11 cellular contexts compared by ENCODE assay signal in the genomic region with DNA sequence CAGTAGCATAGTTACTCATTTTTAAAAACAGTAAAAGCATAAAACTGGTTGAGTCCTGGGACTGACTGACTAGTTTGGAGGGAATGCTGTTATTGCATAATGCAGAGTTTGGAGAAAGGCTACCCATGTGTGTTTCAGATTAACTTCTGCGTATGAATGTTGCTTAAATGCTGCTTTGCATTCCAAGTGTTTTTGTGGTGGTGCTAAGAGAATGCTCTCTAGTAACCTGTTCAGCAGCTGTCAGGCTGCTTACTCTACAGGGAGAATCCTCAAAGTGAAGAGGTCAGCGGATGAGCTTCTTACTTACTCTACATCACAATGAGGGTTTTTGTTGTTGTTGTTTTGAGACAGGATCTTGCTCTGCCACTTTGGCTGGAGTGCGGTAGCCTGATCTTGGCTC. TPM values are rescaled to one million over a fixed set of nuclear protein-coding genes. Genes with fewer than 3 reads are reported as not detected.
DNase-seq lines count a peak whose midpoint lies in the region; ATAC-seq and TF ChIP-seq lines count a peak whose summit lies in the region.
"Had no signal": no experiment of that assay in that cellular context is flagged by ENCODE, and none has a peak within 500 bp of the region (broad histone marks: within the 10 kb centered on the region; RNA-seq: fewer than 3 reads in every experiment).

No MANE protein-coding gene starts in this region.

- WGBS in esophagus squamous epithelium, 2 donors, result 72 to 81% methylated on average over 3 of the region's 3 CpGs
- no CpG with 5 or more reads among the region's 3 CpGs for WGBS in trophoblast cell (ENCODE audit: extremely low coverage, insufficient coverage, insufficient read length)

- POLR2A ChIA-PET in CD8-positive, alpha-beta T cell (lab: Charles Lee), result interaction anchor here (1.1 kb wide), 1 partner anchor 19 kb away, joined by 3 read pairs; no protein-coding TSS in a partner anchor

- TF ChIP-seq POLR2A in esophagus squamous epithelium (IDR thresholded peaks at IDR 0.05), result no peak
- TF ChIP-seq POLR2A in GM18505 (IDR thresholded peaks at IDR 0.05; ENCODE audit: borderline replicate concordance, extremely low read depth, insufficient read depth, insufficient read length), result no peak

- no peak overlapping the region for H3K9ac ChIP-seq in trophoblast cell (ENCODE audit: low read length)

- no peaks in the 10 kb centered on the region for H3K27me3 ChIP-seq in CD8-positive, alpha-beta T cell (ENCODE audit: insufficient read depth, low read length)
- H3K27me3 ChIP-seq in esophagus squamous epithelium, result no peaks in the 10 kb centered on the region
- H3K27me3 ChIP-seq in trophoblast cell (ENCODE audit: insufficient read depth, low read length), result no peaks in the 10 kb centered on the region

- H3K23ac ChIP-seq in trophoblast cell (ENCODE audit: low read length), result no peak overlapping the region

- peak overlapping the region; percentile 19 for H3K27ac Mint-ChIP-seq in CD8-positive, alpha-beta T cell
- no peak overlapping the region for H3K27ac Mint-ChIP-seq in CD14-positive monocyte
- H3K27ac Mint-ChIP-seq: stimulated activated naive CD8-positive, alpha-beta T cell treated with anti-CD3 and anti-CD28 coated beads, Interleukin-15, Interleukin-2, amounts not matched to agents 100 ng/mL and 50 ng/mL, for 24 hours had no signal

- no peak overlapping the region for H3K4me2 ChIP-seq in trophoblast cell (ENCODE audit: low read length)

- H3K4me1 ChIP-seq in CD8-positive, alpha-beta T cell (ENCODE audit: insufficient read depth, low read length), result peaks cover 52% of the 10 kb centered on the region
- H3K4me1 ChIP-seq in esophagus squamous epithelium (peaks cover 10 to 72% (median 47%) of the 10 kb centered on the region in 3 donors), trophoblast cell (ENCODE audit: control insufficient read depth in 1 of 2, insufficient read depth in 2 of 2, low read length in 2 of 2) (peaks cover 9 to 18% of the 10 kb centered on the region in 2 experiments)

- H3K14ac ChIP-seq in trophoblast cell (ENCODE audit: low read length), result no peak overlapping the region

- H3K79me2 ChIP-seq in trophoblast cell (ENCODE audit: control insufficient read depth, insufficient read depth, low read length, poor library complexity), result peaks cover 14% of the 10 kb centered on the region

- no peak overlapping the region for H4K8ac ChIP-seq in trophoblast cell (ENCODE audit: low read depth, low read length)

- CTCF ChIA-PET in CD8-positive, alpha-beta T cell (lab: Charles Lee), result interaction anchor here (0.7 to 12.4 kb wide), 3 partner anchors 20 to 203 kb away, joined by 3 to 109 read pairs (median 85); no protein-coding TSS in a partner anchor

- no peak overlapping the region for H4K12ac ChIP-seq in trophoblast cell (ENCODE audit: low read depth, low read length)

- no peaks in the 10 kb centered on the region for H3K27me3 Mint-ChIP-seq in CD8-positive, alpha-beta T cell (ENCODE audit: low read depth)
- no peaks in the 10 kb centered on the region for H3K27me3 Mint-ChIP-seq in CD14-positive monocyte (ENCODE audit: low read depth in 3 of 3)
- H3K27me3 Mint-ChIP-seq: stimulated activated naive CD8-positive, alpha-beta T cell treated with anti-CD3 and anti-CD28 coated beads, Interleukin-15, Interleukin-2, amounts not matched to agents 100 ng/mL and 50 ng/mL, for 24 hours had no signal

- H3K9me3 Mint-ChIP-seq in CD8-positive, alpha-beta T cell, result no peaks in the 10 kb centered on the region
- no peaks in the 10 kb centered on the region for H3K9me3 Mint-ChIP-seq in CD14-positive monocyte
- H3K9me3 Mint-ChIP-seq: stimulated activated naive CD8-positive, alpha-beta T cell treated with anti-CD3 and anti-CD28 coated beads, Interleukin-15, Interleukin-2, amounts not matched to agents 100 ng/mL and 50 ng/mL, for 24 hours had no signal

- no peak overlapping the region for H3K4ac ChIP-seq in trophoblast cell (ENCODE audit: low read depth, low read length)

- no peak for TF ChIP-seq CTCF in CD8-positive, alpha-beta T cell (IDR thresholded peaks at IDR 0.05)
- TF ChIP-seq CTCF in esophagus squamous epithelium (IDR thresholded peaks at IDR 0.05), result no peak
- no peak for TF ChIP-seq CTCF in CD14-positive monocyte (IDR thresholded peaks at IDR 0.05)

- no peak overlapping the region for H2BK12ac ChIP-seq in trophoblast cell (ENCODE audit: low read length)

- DNase-seq in CD8-positive, alpha-beta T cell, result no peak
- DNase-seq in NCI-H226, result peak; percentile 73
- DNase-seq in esophagus squamous epithelium (lab: John Stamatoyannopoulos, UW), result no peak
- peak; percentile 88 to 97 for DNase-seq in trophoblast cell
- no peak for DNase-seq in left lobe of liver (ENCODE audit: low spot score)
- no peak for DNase-seq in CD14-positive monocyte (ENCODE audit: low spot score)
- DNase-seq in NCI-H2029 (lab: John Stamatoyannopoulos, UW), result no peak
- DNase-seq: NCI-H2171, retina had no signal

- no peak overlapping the region for H3K4me3 ChIP-seq in CD8-positive, alpha-beta T cell (ENCODE audit: low read depth, low read length)
- H3K4me3 ChIP-seq in esophagus squamous epithelium (no peak overlapping the region), trophoblast cell (ENCODE audit: low read depth, low read length) (no peak overlapping the region)

- no peak for ATAC-seq in CD8-positive, alpha-beta T cell
- ATAC-seq in GM18505 (IDR thresholded peaks at IDR 0.05; ENCODE audit: unreplicated experiment) (no peak), left lobe of liver (no peak)

- no peak overlapping the region for H4K91ac ChIP-seq in trophoblast cell (ENCODE audit: low read depth, low read length)

- peaks cover 59% of the 10 kb centered on the region for H3K36me3 Mint-ChIP-seq in CD8-positive, alpha-beta T cell
- peaks cover 42 to 57% of the 10 kb centered on the region in 2 donors for H3K36me3 Mint-ChIP-seq in CD14-positive monocyte

- no peaks in the 10 kb centered on the region for H3K9me3 ChIP-seq in CD8-positive, alpha-beta T cell (ENCODE audit: low read length)
- H3K9me3 ChIP-seq in esophagus squamous epithelium (no peaks in the 10 kb centered on the region), trophoblast cell (ENCODE audit: insufficient read depth, low read depth, low read length) (no peaks in the 10 kb centered on the region)

- intact Hi-C loops in CD8-positive, alpha-beta T cell (cut with DNase I, micrococcal nuclease), result no loop called here
- intact Hi-C loops in esophagus squamous epithelium (cut with DNase I), result no loop called here
- intact Hi-C loops in CD14-positive monocyte (cut with micrococcal nuclease), result no loop called here

- H3K36me3 ChIP-seq in CD8-positive, alpha-beta T cell (ENCODE audit: insufficient read depth, low read length), result peaks cover 22% of the 10 kb centered on the region
- H3K36me3 ChIP-seq in esophagus squamous epithelium (peaks cover 12 to 56% (median 14%) of the 10 kb centered on the region in 3 donors), trophoblast cell (ENCODE audit: control insufficient read depth in 1 of 2, insufficient read depth in 2 of 2, low read length in 2 of 2) (peaks cover 15% of the 10 kb centered on the region in 2 experiments)

- H3K27ac ChIP-seq in CD8-positive, alpha-beta T cell (ENCODE audit: low read depth, low read length), result no peak overlapping the region
- H3K27ac ChIP-seq in esophagus squamous epithelium (peak overlapping the region in 3 of 4 donors; percentile 48 to 62 (median 52)), trophoblast cell (ENCODE audit: low read depth, low read length) (no peak overlapping the region)

- peaks cover 64% of the 10 kb centered on the region for H3K4me1 Mint-ChIP-seq in CD8-positive, alpha-beta T cell (ENCODE audit: low read depth)
- peaks cover 38% of the 10 kb centered on the region for H3K4me1 Mint-ChIP-seq in CD14-positive monocyte

- no peak overlapping the region for H2AFZ ChIP-seq in trophoblast cell (ENCODE audit: insufficient read depth, low read length, poor library complexity)

- no peak overlapping the region for H3K18ac ChIP-seq in trophoblast cell (ENCODE audit: low read length)

- H3K79me1 ChIP-seq in trophoblast cell (ENCODE audit: low read length), result peaks cover 8% of the 10 kb centered on the region

- no peak overlapping the region for H2BK120ac ChIP-seq in trophoblast cell (ENCODE audit: insufficient read depth, low read length, poor library complexity)

- no peak overlapping the region for H2AK5ac ChIP-seq in trophoblast cell (ENCODE audit: low read length)

- H3K4me3 Mint-ChIP-seq in CD8-positive, alpha-beta T cell, result no peak overlapping the region
- no peak overlapping the region for H3K4me3 Mint-ChIP-seq in CD14-positive monocyte
- H3K4me3 Mint-ChIP-seq: stimulated activated naive CD8-positive, alpha-beta T cell treated with anti-CD3 and anti-CD28 coated beads, Interleukin-15, Interleukin-2, amounts not matched to agents 100 ng/mL and 50 ng/mL, for 24 hours had no signal

- no peak overlapping the region for H2BK5ac ChIP-seq in trophoblast cell (ENCODE audit: low read depth, low read length, poor library complexity)

RNA-seq across cellular contexts. Expression of a gene that starts 4.3 kb away (rescaled TPM):
- total RNA-seq in CD8-positive, alpha-beta T cell, result 100 to 1,000 TPM; 142 to 156 TPM
- 10 to 100 TPM; 54.9 to 87.0 (median 69.0) TPM for total RNA-seq in esophagus squamous epithelium
- 46.1 and 47.0 TPM in 2 replicates for polyA plus RNA-seq in trophoblast cell (2013)
- total RNA-seq in left lobe of liver, result 65.6 TPM
- polyA plus RNA-seq in CD14-positive monocyte, result 1 to 10 TPM; 6.7 to 7.3 TPM

RNA-seq across cellular contexts. Expression of a gene that starts 10.1 kb away (rescaled TPM):
- total RNA-seq in CD8-positive, alpha-beta T cell, result under 1 TPM; 0.31 to 0.43 TPM
- not detected for total RNA-seq in esophagus squamous epithelium
- 0.01 TPM in 2 replicates for polyA plus RNA-seq in trophoblast cell (2013)
- not detected for total RNA-seq in left lobe of liver
- not detected for polyA plus RNA-seq in CD14-positive monocyte

RNA-seq across cellular contexts. Expression of a gene that starts 37.1 kb away (rescaled TPM):
- total RNA-seq in CD8-positive, alpha-beta T cell, result 10 to 100 TPM in 1 of 2 experiments, 1 to 10 TPM in 1; 8.9 to 10.8 TPM
- total RNA-seq in esophagus squamous epithelium, result 1 to 10 TPM in 3 of 4 donors, under 1 TPM in 1; 0.83 to 1.7 (median 1.3) TPM
- 0.31 and 0.67 TPM in 2 replicates for polyA plus RNA-seq in trophoblast cell (2013)
- total RNA-seq in left lobe of liver, result 4.6 TPM
- not detected for polyA plus RNA-seq in CD14-positive monocyte

Comparison
In these comparisons a context has a peak if more than half of its experiments do, and no peak if none do; other contexts are left out.
1. DNase-seq: peak in NCI-H226 (single experiment) and trophoblast cell (2 of 2); none in CD8-positive, alpha-beta T cell (0 of 7), esophagus squamous epithelium (single experiment), left lobe of liver (single experiment), CD14-positive monocyte (single experiment) and NCI-H2029 (single experiment).
2. H3K27ac ChIP-seq: peak in esophagus squamous epithelium (3 of 4); none in CD8-positive, alpha-beta T cell (single experiment) and trophoblast cell (single experiment).